In the genomic region with DNA sequence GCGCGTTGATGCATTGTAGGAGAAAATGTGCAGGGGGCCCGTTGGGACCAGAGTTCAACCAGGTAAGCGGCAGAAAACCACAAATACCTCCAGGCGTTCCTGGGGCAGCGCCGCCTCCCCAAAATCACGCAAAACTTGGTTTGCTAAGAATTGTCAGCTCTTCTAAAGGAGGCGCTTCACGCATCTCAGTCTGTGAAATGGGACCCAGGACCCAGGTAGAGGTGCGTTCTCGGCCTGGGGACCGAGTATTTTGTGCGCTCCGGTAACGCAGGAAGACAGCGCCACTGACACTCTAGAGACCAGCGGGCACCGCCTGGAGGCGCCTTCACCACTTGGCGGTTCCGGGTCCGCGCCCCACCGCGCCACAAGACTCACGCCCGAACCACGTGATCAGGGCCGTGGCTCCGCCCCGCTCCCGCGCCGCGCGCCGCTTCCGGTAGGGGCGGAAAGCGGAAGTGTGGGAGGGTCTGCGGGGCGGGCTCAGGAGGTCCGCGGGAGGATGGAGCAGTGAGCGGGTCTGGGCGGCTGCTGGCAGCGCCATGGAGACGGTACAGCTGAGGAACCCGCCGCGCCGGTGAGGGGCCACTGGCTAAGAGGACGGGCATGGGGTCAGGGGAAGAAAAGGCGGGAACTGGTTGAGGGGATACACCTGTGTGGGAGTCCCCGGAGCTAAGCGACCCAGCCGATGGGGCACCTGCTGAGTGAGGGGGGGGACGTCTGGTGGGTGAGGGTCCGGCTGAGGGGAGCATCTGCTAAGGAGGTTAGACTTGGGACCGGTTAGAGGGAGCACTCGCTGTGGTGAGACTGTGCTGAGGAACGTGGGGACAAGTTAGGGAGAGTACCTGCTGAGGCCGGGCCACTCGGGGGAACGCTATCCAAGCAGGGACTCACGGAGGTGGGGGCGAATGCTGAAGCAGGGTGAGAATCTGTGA, we compare ENCODE assay signal across 1 cellular context.
TF ChIP-seq lines count a peak whose summit lies in the region.

Gene STK4 (plus strand): TSS at position 483 of the 932 bp plus-strand sequence. CDS start 57 bp downstream, at position 540.

TF ChIP-seq in HepG2, 621 proteins besides CTCF, POLR2A, EP300 and RAD21 (continued from another document and continues in another):
- TF ChIP-seq, protein P1, sequence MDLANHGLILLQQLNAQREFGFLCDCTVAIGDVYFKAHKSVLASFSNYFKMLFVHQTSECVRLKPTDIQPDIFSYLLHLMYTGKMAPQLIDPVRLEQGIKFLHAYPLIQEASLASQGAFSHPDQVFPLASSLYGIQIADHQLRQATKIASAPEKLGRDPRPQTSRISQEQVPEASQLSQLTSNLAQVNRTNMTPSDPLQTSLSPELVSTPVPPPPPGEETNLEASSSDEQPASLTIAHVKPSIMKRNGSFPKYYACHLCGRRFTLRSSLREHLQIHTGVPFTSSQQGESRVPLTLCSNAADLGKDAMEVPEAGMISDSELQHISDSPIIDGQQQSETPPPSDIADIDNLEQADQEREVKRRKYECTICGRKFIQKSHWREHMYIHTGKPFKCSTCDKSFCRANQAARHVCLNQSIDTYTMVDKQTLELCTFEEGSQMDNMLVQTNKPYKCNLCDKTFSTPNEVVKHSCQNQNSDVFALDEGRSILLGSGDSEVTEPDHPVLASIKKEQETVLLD (CRISPR knock-in tag; IDR thresholded peaks at IDR 0.05; ENCODE audit: low read depth): peak; percentile 95
- peak; percentile 39; the same call in 1 of the 2 replicates for TF ChIP-seq ZNF460 (CRISPR knock-in tag; IDR thresholded peaks at IDR 0.05; ENCODE audit: borderline replicate concordance)
- peak; percentile 57 for TF ChIP-seq CEBPG (CRISPR knock-in tag; IDR thresholded peaks at IDR 0.05)
- TF ChIP-seq ZNF891 (CRISPR knock-in tag; IDR thresholded peaks at IDR 0.05): peak; percentile 97
- TF ChIP-seq HOXA5 (CRISPR knock-in tag; IDR thresholded peaks at IDR 0.05): peak; percentile 95
- peak; percentile 80; the same call in 1 of the 2 replicates for TF ChIP-seq ZNF232 (CRISPR knock-in tag; IDR thresholded peaks at IDR 0.05; ENCODE audit: borderline replicate concordance)
- 0 out of 2 replicates have a peak, but pooled peaks have one; percentile 68 for TF ChIP-seq BATF2 (CRISPR knock-in tag; IDR thresholded peaks at IDR 0.05)
- no peak for TF ChIP-seq SMARCC2 (IDR thresholded peaks at IDR 0.05)
- TF ChIP-seq, protein P2, sequence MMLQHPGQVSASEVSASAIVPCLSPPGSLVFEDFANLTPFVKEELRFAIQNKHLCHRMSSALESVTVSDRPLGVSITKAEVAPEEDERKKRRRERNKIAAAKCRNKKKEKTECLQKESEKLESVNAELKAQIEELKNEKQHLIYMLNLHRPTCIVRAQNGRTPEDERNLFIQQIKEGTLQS (CRISPR knock-in tag; IDR thresholded peaks at IDR 0.05): no peak
- TF ChIP-seq SRF (IDR thresholded peaks at IDR 0.05; ENCODE audit: low read depth, low read length): no peak
- TF ChIP-seq, protein P3, sequence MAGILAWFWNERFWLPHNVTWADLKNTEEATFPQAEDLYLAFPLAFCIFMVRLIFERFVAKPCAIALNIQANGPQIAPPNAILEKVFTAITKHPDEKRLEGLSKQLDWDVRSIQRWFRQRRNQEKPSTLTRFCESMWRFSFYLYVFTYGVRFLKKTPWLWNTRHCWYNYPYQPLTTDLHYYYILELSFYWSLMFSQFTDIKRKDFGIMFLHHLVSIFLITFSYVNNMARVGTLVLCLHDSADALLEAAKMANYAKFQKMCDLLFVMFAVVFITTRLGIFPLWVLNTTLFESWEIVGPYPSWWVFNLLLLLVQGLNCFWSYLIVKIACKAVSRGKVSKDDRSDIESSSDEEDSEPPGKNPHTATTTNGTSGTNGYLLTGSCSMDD (CRISPR knock-in tag; IDR thresholded peaks at IDR 0.05): no peak; the same call in none of the 2 replicates
- peak; percentile 73; the same call in 1 of the 2 replicates for TF ChIP-seq SMAD9 (CRISPR knock-in tag; IDR thresholded peaks at IDR 0.05)
- TF ChIP-seq GATAD1 (CRISPR knock-in tag; IDR thresholded peaks at IDR 0.05): peak; percentile 93
- TF ChIP-seq ATF5 (CRISPR knock-in tag; IDR thresholded peaks at IDR 0.05; ENCODE audit: low read depth): no peak
- TF ChIP-seq JUN (CRISPR knock-in tag; IDR thresholded peaks at IDR 0.05): peak; percentile 37; the same call in 1 of the 2 replicates
- peak; percentile 23; the same call in 1 of the 2 replicates for TF ChIP-seq DNMT3B (CRISPR knock-in tag; conservative IDR thresholded peaks at IDR 0.05)
- TF ChIP-seq SAP130 (CRISPR knock-in tag; IDR thresholded peaks at IDR 0.05; ENCODE audit: low read depth): peak; percentile 100
- TF ChIP-seq E2F5 (CRISPR knock-in tag; conservative IDR thresholded peaks at IDR 0.05): peak; percentile 92
- peak; percentile 96; the same call in 1 of the 2 replicates for TF ChIP-seq GLI4 (CRISPR knock-in tag; IDR thresholded peaks at IDR 0.05; ENCODE audit: borderline replicate concordance)
- no peak for TF ChIP-seq EZH2 (conservative IDR thresholded peaks at IDR 0.05; ENCODE audit: low read depth, low read length)
- TF ChIP-seq ZNF580 (CRISPR knock-in tag; IDR thresholded peaks at IDR 0.05; ENCODE audit: borderline replicate concordance, low read depth): peak; percentile 99
- no peak for TF ChIP-seq AKNA (CRISPR knock-in tag; IDR thresholded peaks at IDR 0.05; ENCODE audit: borderline replicate concordance)
- peak; percentile 84 for TF ChIP-seq ESRRA (CRISPR knock-in tag; IDR thresholded peaks at IDR 0.05; ENCODE audit: low read depth)
- TF ChIP-seq ZBTB21 (CRISPR knock-in tag; IDR thresholded peaks at IDR 0.05): peak; percentile 49
- TF ChIP-seq, protein P4, sequence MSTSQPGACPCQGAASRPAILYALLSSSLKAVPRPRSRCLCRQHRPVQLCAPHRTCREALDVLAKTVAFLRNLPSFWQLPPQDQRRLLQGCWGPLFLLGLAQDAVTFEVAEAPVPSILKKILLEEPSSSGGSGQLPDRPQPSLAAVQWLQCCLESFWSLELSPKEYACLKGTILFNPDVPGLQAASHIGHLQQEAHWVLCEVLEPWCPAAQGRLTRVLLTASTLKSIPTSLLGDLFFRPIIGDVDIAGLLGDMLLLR (CRISPR knock-in tag; IDR thresholded peaks at IDR 0.05): peak; percentile 97; the same call in 1 of the 2 replicates
- TF ChIP-seq ZNF83 (CRISPR knock-in tag; IDR thresholded peaks at IDR 0.05; ENCODE audit: borderline replicate concordance): 0 out of 2 replicates have a peak, but pooled peaks have one; percentile 80
- TF ChIP-seq RBFOX2 (IDR thresholded peaks at IDR 0.05; ENCODE audit: low read depth, low read length): peak; percentile 99
- TF ChIP-seq ZNF776 (CRISPR knock-in tag; IDR thresholded peaks at IDR 0.05): peak; percentile 91; the same call in 1 of the 2 replicates
- TF ChIP-seq, protein P5, sequence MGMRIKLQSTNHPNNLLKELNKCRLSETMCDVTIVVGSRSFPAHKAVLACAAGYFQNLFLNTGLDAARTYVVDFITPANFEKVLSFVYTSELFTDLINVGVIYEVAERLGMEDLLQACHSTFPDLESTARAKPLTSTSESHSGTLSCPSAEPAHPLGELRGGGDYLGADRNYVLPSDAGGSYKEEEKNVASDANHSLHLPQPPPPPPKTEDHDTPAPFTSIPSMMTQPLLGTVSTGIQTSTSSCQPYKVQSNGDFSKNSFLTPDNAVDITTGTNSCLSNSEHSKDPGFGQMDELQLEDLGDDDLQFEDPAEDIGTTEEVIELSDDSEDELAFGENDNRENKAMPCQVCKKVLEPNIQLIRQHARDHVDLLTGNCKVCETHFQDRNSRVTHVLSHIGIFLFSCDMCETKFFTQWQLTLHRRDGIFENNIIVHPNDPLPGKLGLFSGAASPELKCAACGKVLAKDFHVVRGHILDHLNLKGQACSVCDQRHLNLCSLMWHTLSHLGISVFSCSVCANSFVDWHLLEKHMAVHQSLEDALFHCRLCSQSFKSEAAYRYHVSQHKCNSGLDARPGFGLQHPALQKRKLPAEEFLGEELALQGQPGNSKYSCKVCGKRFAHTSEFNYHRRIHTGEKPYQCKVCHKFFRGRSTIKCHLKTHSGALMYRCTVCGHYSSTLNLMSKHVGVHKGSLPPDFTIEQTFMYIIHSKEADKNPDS (CRISPR knock-in tag; IDR thresholded peaks at IDR 0.05): peak; percentile 86
- TF ChIP-seq, protein P6, sequence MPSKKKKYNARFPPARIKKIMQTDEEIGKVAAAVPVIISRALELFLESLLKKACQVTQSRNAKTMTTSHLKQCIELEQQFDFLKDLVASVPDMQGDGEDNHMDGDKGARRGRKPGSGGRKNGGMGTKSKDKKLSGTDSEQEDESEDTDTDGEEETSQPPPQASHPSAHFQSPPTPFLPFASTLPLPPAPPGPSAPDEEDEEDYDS (CRISPR knock-in tag; IDR thresholded peaks at IDR 0.05): peak; percentile 91
- TF ChIP-seq ZNF205 (CRISPR knock-in tag; IDR thresholded peaks at IDR 0.05): no peak; the same call in 1 of the 2 replicates
- TF ChIP-seq, protein P7, sequence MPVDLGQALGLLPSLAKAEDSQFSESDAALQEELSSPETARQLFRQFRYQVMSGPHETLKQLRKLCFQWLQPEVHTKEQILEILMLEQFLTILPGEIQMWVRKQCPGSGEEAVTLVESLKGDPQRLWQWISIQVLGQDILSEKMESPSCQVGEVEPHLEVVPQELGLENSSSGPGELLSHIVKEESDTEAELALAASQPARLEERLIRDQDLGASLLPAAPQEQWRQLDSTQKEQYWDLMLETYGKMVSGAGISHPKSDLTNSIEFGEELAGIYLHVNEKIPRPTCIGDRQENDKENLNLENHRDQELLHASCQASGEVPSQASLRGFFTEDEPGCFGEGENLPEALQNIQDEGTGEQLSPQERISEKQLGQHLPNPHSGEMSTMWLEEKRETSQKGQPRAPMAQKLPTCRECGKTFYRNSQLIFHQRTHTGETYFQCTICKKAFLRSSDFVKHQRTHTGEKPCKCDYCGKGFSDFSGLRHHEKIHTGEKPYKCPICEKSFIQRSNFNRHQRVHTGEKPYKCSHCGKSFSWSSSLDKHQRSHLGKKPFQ (CRISPR knock-in tag; IDR thresholded peaks at IDR 0.05; ENCODE audit: insufficient replicate concordance): peak; percentile 53
- no peak for TF ChIP-seq ZNF737 (CRISPR knock-in tag; IDR thresholded peaks at IDR 0.05; ENCODE audit: borderline replicate concordance)
- peak; percentile 92; the same call in 1 of the 2 replicates for TF ChIP-seq KLF11 (CRISPR knock-in tag; IDR thresholded peaks at IDR 0.05)
